Comparison of ENCODE assay signal across 1 cellular context in genomic region chr19:3762130-3762473, GRCh38.
TF ChIP-seq lines count a peak whose summit lies in the region.

No MANE protein-coding gene starts in this region.

TF ChIP-seq in endothelial cell of umbilical vein, 7 proteins besides CTCF, POLR2A, EP300 and RAD21:
- TF ChIP-seq GATA2 (IDR thresholded peaks at IDR 0.05; ENCODE audit: insufficient read depth, insufficient read length, low read depth, low read length) = no peak
- TF ChIP-seq FOS (IDR thresholded peaks at IDR 0.05; ENCODE audit: borderline replicate concordance, insufficient read depth, low read length) = no peak
- TF ChIP-seq MYC (IDR thresholded peaks at IDR 0.05; ENCODE audit: low read depth, low read length) = no peak
- TF ChIP-seq JUN (IDR thresholded peaks at IDR 0.05; ENCODE audit: borderline replicate concordance, insufficient read depth, insufficient read length, low read depth) = no peak
- TF ChIP-seq EZH2 (IDR thresholded peaks at IDR 0.05; ENCODE audit: borderline replicate concordance, low read depth, low read length, severe bottlenecking) = no peak
- TF ChIP-seq MAX (IDR thresholded peaks at IDR 0.05; ENCODE audit: insufficient read depth, insufficient read length) = no peak
- TF ChIP-seq POLR2AphosphoS5 (IDR thresholded peaks at IDR 0.05; ENCODE audit: insufficient read depth, low read depth, low read length) = no peak
